ENCODE assay signal across 8 cellular contexts in genomic region chr16:69133555-69133954, GRCh38. TPM values are rescaled to one million over a fixed set of nuclear protein-coding genes. Genes with fewer than 3 reads are reported as not detected.
DNase-seq lines count a peak whose midpoint lies in the region; ATAC-seq and TF ChIP-seq lines count a peak whose summit lies in the region.

No MANE protein-coding gene starts in this region.

- peak overlapping the region; percentile 99 for H3K4me2 ChIP-seq in GM23338

- H3K36me3 ChIP-seq in GM23338 (ENCODE audit: insufficient read depth): peaks cover 25% of the 10 kb centered on the region

- H3K9me3 Mint-ChIP-seq in GM23338: no peaks in the 10 kb centered on the region
- no peaks in the 10 kb centered on the region for H3K9me3 Mint-ChIP-seq in T-cell

- no peak overlapping the region for H2AFZ ChIP-seq in GM23338

- H3K36me3 Mint-ChIP-seq in GM23338 (ENCODE audit: low read depth) (peaks cover 55% of the 10 kb centered on the region), T-cell (peaks cover 18% of the 10 kb centered on the region)

- DNase-seq in GM23338 (ENCODE audit: low spot score) (no peak), T-cell (no peak), fibroblast of mammary gland (ENCODE audit: low read depth) (no peak), skeletal muscle cell (ENCODE audit: low read depth) (no peak), dermis blood vessel endothelial cell (no peak), HT-29 (ENCODE audit: low spot score) (no peak), NCI-H2029 treated with DMSO at 0.1 percent for 48 hours (lab: John Stamatoyannopoulos, UW) (no peak)
- DNase-seq in activated CD4-positive, alpha-beta T cell treated with anti-CD3 and anti-CD28 coated beads, Interleukin-2, amount 50 U/mL, for 1 hour: no peak

- H3K4me3 ChIP-seq in GM23338 (peak overlapping the region; percentile 99), fibroblast of mammary gland (ENCODE audit: control insufficient read depth, low read depth, low read length) (peak overlapping the region; percentile 90), skeletal muscle cell (ENCODE audit: low read depth, low read length) (peak overlapping the region; percentile 98)

- H3K9me2 ChIP-seq in GM23338 (ENCODE audit: insufficient read depth): no peaks in the 10 kb centered on the region

- H3F3A ChIP-seq in GM23338 (replicated peaks; ENCODE audit: low read depth): peaks cover 26% of the 10 kb centered on the region

- H3K27ac ChIP-seq in GM23338 (ENCODE audit: low read depth): no peak overlapping the region

- H3K27ac Mint-ChIP-seq in GM23338: no peak overlapping the region
- H3K27ac Mint-ChIP-seq in T-cell: peak overlapping the region; percentile 83 to 93

- TF ChIP-seq CTCF in GM23338 (conservative IDR thresholded peaks at IDR 0.05; ENCODE audit: low read depth in 2 of 2) (no peak), fibroblast of mammary gland (conservative IDR thresholded peaks at IDR 0.05; ENCODE audit: control insufficient read depth, insufficient read depth, low read depth, low read length) (no peak)

- H4K20me1 ChIP-seq in GM23338 (replicated peaks; ENCODE audit: insufficient read depth): peaks cover 43% of the 10 kb centered on the region

- CTCF ChIA-PET in T-cell (lab: Charles Lee): interaction anchor here in 1 of 2 donors (0.8 to 1.2 kb wide), 5 partner anchors 10 to 604 kb away, joined by 3 to 8 read pairs (median 3); no protein-coding TSS in a partner anchor

- H3K4me1 ChIP-seq in GM23338 (ENCODE audit: insufficient read depth): peaks cover 18% of the 10 kb centered on the region

- H3K4me1 Mint-ChIP-seq in GM23338 (peaks cover 34% of the 10 kb centered on the region), T-cell (peaks cover 54 to 61% (median 54%) of the 10 kb centered on the region in 3 donors)

- POLR2A ChIA-PET in T-cell (lab: Charles Lee): interaction anchor here (0.6 to 1.1 kb wide), 7 partner anchors 24 to 823 kb away, joined by 3 to 5 read pairs (median 4); partner anchors contain the start of genes PRMT7 (in 1 of the 2) and SLC7A6OS (in 1 of the 2)

- ATAC-seq in GM23338 (no peak), T-cell (replicated peaks in 1 of 4) (no peak)

- peaks cover 12% of the 10 kb centered on the region for H3K27me3 Mint-ChIP-seq in GM23338 (ENCODE audit: insufficient read depth, low read depth, poor library complexity)
- H3K27me3 Mint-ChIP-seq in T-cell: no peaks in the 10 kb centered on the region

- H3K4me3 Mint-ChIP-seq in GM23338 (peak overlapping the region; percentile 96), T-cell (peak overlapping the region; percentile 92 to 95 (median 94))

- H3K79me2 ChIP-seq in GM23338 (replicated peaks; ENCODE audit: insufficient read depth): peaks cover 92% of the 10 kb centered on the region

- H3K27me3 ChIP-seq in GM23338 (ENCODE audit: insufficient read depth): no peaks in the 10 kb centered on the region

TF ChIP-seq in GM23338, 12 proteins besides CTCF, POLR2A, EP300 and RAD21:
- no peak for TF ChIP-seq REST (IDR thresholded peaks at IDR 0.05; ENCODE audit: unreplicated experiment)
- no peak for TF ChIP-seq NANOG (IDR thresholded peaks at IDR 0.05; ENCODE audit: borderline replicate concordance)
- no peak for TF ChIP-seq ZNF114 (CRISPR knock-in tag; IDR thresholded peaks at IDR 0.05)
- TF ChIP-seq STAT1 (IDR thresholded peaks at IDR 0.05; ENCODE audit: unreplicated experiment): no peak
- no peak for TF ChIP-seq ETS1 (IDR thresholded peaks at IDR 0.05)
- TF ChIP-seq EZH2phosphoT487 (IDR thresholded peaks at IDR 0.05; ENCODE audit: unreplicated experiment): no peak
- TF ChIP-seq JUNB (IDR thresholded peaks at IDR 0.05; ENCODE audit: unreplicated experiment): no peak

RNA-seq across cellular contexts. Expression of gene UTP4, which starts 1.1 kb away (rescaled TPM):
- total RNA-seq in GM23338 (2014; rRNA removed; shearing (Covaris generic)): 66.6 and 76.7 TPM in 2 replicates
- polyA plus RNA-seq in GM23338 (2016; fragmentation: Nextera tagmentation; extraction: Ambion mirVana): 63.2 TPM in 2 replicates
- total RNA-seq in T-cell (10 to 100 TPM; 30.3 to 42.5 (median 37.8) TPM), dermis blood vessel endothelial cell (14.1 and 26.7 TPM in 2 replicates)
- total RNA-seq in HT-29 (2014; rRNA removed; shearing (Covaris generic)): 23.0 and 27.2 TPM in 2 replicates

RNA-seq across cellular contexts. Expression of gene CHTF8, which starts 1.2 kb away (rescaled TPM):
- 147 and 155 TPM in 2 replicates for total RNA-seq in GM23338 (2014; rRNA removed; shearing (Covaris generic))
- 24.4 and 25.5 TPM in 2 replicates for polyA plus RNA-seq in GM23338 (2016; fragmentation: Nextera tagmentation; extraction: Ambion mirVana)
- 100 to 1,000 TPM in 3 of 5 donors, 10 to 100 TPM in 2; 64.8 to 138 (median 124) TPM for total RNA-seq in T-cell
- total RNA-seq in dermis blood vessel endothelial cell: 89.9 and 160 TPM in 2 replicates
- 55.1 and 70.6 TPM in 2 replicates for total RNA-seq in HT-29 (2014; rRNA removed; shearing (Covaris generic))

RNA-seq across cellular contexts. Expression of gene HAS3, which starts 28.1 kb away (rescaled TPM):
- total RNA-seq in GM23338 (2014; rRNA removed; shearing (Covaris generic)): 54.9 and 56.7 TPM in 2 replicates
- polyA plus RNA-seq in GM23338 (2016; fragmentation: Nextera tagmentation; extraction: Ambion mirVana): 7.3 TPM in 2 replicates
- total RNA-seq in T-cell: 1 to 10 TPM; 2.0 to 4.7 (median 3.4) TPM
- 3.6 and 4.5 TPM in 2 replicates for total RNA-seq in dermis blood vessel endothelial cell
- 0.08 TPM in 1 of 2 replicates, not detected in the other for total RNA-seq in HT-29 (2014; rRNA removed; shearing (Covaris generic))

RNA-seq across cellular contexts. Expression of gene SNTB2, which starts 53.4 kb away (rescaled TPM):
- 18.8 and 42.7 TPM in 2 replicates for total RNA-seq in GM23338 (2014; rRNA removed; shearing (Covaris generic))
- 4.8 and 6.2 TPM in 2 replicates for polyA plus RNA-seq in GM23338 (2016; fragmentation: Nextera tagmentation; extraction: Ambion mirVana)
- 10 to 100 TPM; 13.2 to 23.1 (median 17.3) TPM for total RNA-seq in T-cell
- 91.0 and 185 TPM in 2 replicates for total RNA-seq in dermis blood vessel endothelial cell
- total RNA-seq in HT-29 (2014; rRNA removed; shearing (Covaris generic)): 44.0 and 53.5 TPM in 2 replicates
